Comparison of ENCODE assay signal across 9 cellular contexts in the genomic region with DNA sequence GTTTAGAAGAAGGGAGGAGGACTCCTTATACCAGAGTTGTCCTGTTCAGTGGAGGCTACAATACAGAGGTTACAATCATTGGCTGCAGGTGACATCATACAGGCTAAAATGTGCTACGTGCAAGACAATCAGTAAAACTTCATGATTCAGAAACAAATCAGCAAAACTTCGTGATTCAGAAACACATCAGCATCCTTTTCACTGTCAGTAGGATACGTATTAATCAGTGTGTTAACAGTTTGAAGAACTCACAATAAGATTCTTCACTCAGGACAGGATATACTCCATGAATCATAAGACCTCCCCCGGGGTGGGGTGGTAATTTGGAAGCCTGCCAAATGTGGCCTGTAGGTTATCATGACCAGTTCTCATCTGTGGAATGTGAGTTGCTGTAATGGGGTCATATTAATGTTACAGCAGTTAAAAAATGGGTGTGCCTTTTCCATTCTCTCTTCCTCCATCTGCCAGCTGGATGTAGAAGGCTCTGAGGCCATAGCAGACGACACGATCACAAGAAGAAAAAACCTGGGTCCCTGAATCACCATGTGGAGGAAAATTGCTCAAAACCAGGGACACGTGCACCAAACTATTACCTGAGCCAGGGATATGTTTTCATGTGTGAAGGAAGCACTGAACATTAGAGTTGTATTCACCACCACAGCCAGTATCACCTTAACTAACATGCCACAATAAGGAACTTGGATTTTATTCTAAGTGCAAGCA.
A peak's percentile ranks its signal among the peaks of the same experiment; 100 is the strongest.
DNase-seq lines count a peak whose midpoint lies in the region; ATAC-seq and TF ChIP-seq lines count a peak whose summit lies in the region.
"Had no signal": no experiment of that assay in that cellular context is flagged by ENCODE, and none has a peak within 500 bp of the region (broad histone marks: within the 10 kb centered on the region; RNA-seq: fewer than 3 reads in every experiment).

No MANE protein-coding gene starts in this region.

- H3K27ac Mint-ChIP-seq in CD8-positive, alpha-beta memory T cell = no peak overlapping the region

- peaks cover 0 to 5% (median 0%) of the 10 kb centered on the region in 5 donors for H3K9me3 Mint-ChIP-seq in CD8-positive, alpha-beta memory T cell

- H3K27ac ChIP-seq in CD8-positive, alpha-beta memory T cell (ENCODE audit: low read depth, low read length) = no peak overlapping the region

- no peaks in the 10 kb centered on the region for H3K4me1 ChIP-seq in CD8-positive, alpha-beta memory T cell (ENCODE audit: insufficient read depth, low read length)

- TF ChIP-seq CTCF in choroid plexus epithelial cell (conservative IDR thresholded peaks at IDR 0.05; ENCODE audit: low read depth, low read length) = no peak

- POLR2A ChIA-PET in CD8-positive, alpha-beta memory T cell (lab: Charles Lee) = no interaction called here

- no peaks in the 10 kb centered on the region for H3K36me3 Mint-ChIP-seq in CD8-positive, alpha-beta memory T cell

- H3K4me3 Mint-ChIP-seq in CD8-positive, alpha-beta memory T cell = no peak overlapping the region

- ATAC-seq in GM19324 (IDR thresholded peaks at IDR 0.05; ENCODE audit: low FRiP score, unreplicated experiment) = no peak

- peak in 2 of 3 experiments; percentile 9 to 31 for DNase-seq in NCI-H1417 (lab: John Stamatoyannopoulos, UW)
- no peak for DNase-seq in NCI-H1417 treated with DMSO at 0.1 percent for 48 hours (lab: John Stamatoyannopoulos, UW)
- peak; percentile 92 for DNase-seq in NCI-H226
- DNase-seq in choroid plexus epithelial cell (ENCODE audit: low read depth) = peak; percentile 96
- peak; percentile 4 for DNase-seq in stimulated activated CD4-positive, alpha-beta T cell treated with anti-CD3 and anti-CD28 coated beads, Interleukin-12 subunit alpha, Interleukin-12 subunit beta, amount 100 ng/mL, for 4 hours
- DNase-seq in NCI-H1092 treated with DMSO at 0.1 percent for 48 hours (lab: John Stamatoyannopoulos, UW) = no peak
- DNase-seq in CD8-positive, alpha-beta memory T cell = no peak
- DNase-seq: AML-193 had no signal

- H3K9me3 ChIP-seq in CD8-positive, alpha-beta memory T cell (ENCODE audit: low read length) = no peaks in the 10 kb centered on the region

- H3K27me3 Mint-ChIP-seq in CD8-positive, alpha-beta memory T cell = peaks cover 0 to 23% of the 10 kb centered on the region in 2 donors

- no peaks in the 10 kb centered on the region for H3K27me3 ChIP-seq in CD8-positive, alpha-beta memory T cell (ENCODE audit: insufficient read depth, low read length, poor library complexity, severe bottlenecking)

- no peak overlapping the region for H3K4me3 ChIP-seq in choroid plexus epithelial cell (ENCODE audit: low read depth, low read length)
- H3K4me3 ChIP-seq in CD8-positive, alpha-beta memory T cell (ENCODE audit: low read length) = no peak overlapping the region

- H3K36me3 ChIP-seq in CD8-positive, alpha-beta memory T cell (ENCODE audit: insufficient read depth, low read length) = no peaks in the 10 kb centered on the region

- H3K4me1 Mint-ChIP-seq in CD8-positive, alpha-beta memory T cell = no peaks in the 10 kb centered on the region

- CTCF ChIA-PET in CD8-positive, alpha-beta memory T cell (lab: Charles Lee) = no interaction called here

Comparison
In these comparisons a context has a peak if more than half of its experiments do, and no peak if none do; other contexts are left out.
1. DNase-seq: peak in NCI-H1417 (2 of 3), NCI-H226 (single experiment), choroid plexus epithelial cell (single experiment) and stimulated activated CD4-positive, alpha-beta T cell treated with anti-CD3 and anti-CD28 coated beads, Interleukin-12 subunit alpha, Interleukin-12 subunit beta, amount 100 ng/mL, for 4 hours (single experiment); none in NCI-H1417 treated with DMSO at 0.1 percent for 48 hours (single experiment), NCI-H1092 treated with DMSO at 0.1 percent for 48 hours (single experiment) and CD8-positive, alpha-beta memory T cell (0 of 5).